Comparison of ENCODE assay signal across 27 cellular contexts in the genomic region with DNA sequence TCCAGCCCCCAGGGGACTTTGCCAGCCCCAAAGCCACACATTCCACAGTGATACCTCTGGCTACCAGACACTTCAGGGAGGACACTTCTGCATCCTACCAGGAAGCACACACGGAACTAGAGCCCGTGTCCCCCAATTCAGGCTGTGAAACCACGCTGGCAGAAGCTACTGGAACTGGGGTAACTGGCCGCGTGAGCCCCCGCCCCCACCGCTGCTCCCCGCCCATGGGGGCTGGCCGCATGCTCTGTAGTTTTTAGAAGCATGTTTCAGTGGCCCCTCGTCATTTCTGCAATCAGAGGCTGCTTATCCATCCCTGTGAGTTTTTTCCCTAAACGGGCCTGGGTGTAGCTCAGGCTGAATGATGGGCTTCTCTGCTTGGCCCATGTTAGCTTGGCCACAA.
DNase-seq lines count a peak whose midpoint lies in the region; ATAC-seq and TF ChIP-seq lines count a peak whose summit lies in the region.
"Had no signal": no experiment of that assay in that cellular context is flagged by ENCODE, and none has a peak within 500 bp of the region (broad histone marks: within the 10 kb centered on the region; RNA-seq: fewer than 3 reads in every experiment).

No MANE protein-coding gene starts in this region.

- no peaks in the 10 kb centered on the region for H3K4me1 ChIP-seq in RWPE2 (ENCODE audit: insufficient read depth, poor library complexity, severe bottlenecking)
- H3K4me1 ChIP-seq: A549, BE2C, BLaER1, Caco-2 had no signal

- no peak overlapping the region for H3K4me3 ChIP-seq in RWPE2 (ENCODE audit: severe bottlenecking)
- H3K4me3 ChIP-seq: A549; BLaER1; BLaER1 treated with 17β-estradiol and CSF1 and Interleukin-3, amounts not matched to agents 10 nM and 100 nM had no signal

- no peaks in the 10 kb centered on the region for H3K9me3 ChIP-seq in RWPE2 (ENCODE audit: severe bottlenecking)
- H3K9me3 ChIP-seq: A549; BE2C; BLaER1; BLaER1 treated with 17β-estradiol and CSF1 and Interleukin-3, amounts not matched to agents 10 nM and 100 nM; Caco-2 had no signal

- H3K36me3 ChIP-seq in RWPE2 (ENCODE audit: low read depth) = no peaks in the 10 kb centered on the region
- H3K36me3 ChIP-seq: BLaER1 treated with 17β-estradiol and CSF1 and Interleukin-3, amounts not matched to agents 10 nM and 100 nM had no signal

- no peak for ATAC-seq in RWPE2 (ENCODE audit: low read depth)
- ATAC-seq: A549; CD8-positive, alpha-beta T cell had no signal

- H3K27me3 ChIP-seq in RWPE2 (ENCODE audit: insufficient read depth, poor library complexity, severe bottlenecking) = no peaks in the 10 kb centered on the region
- H3K27me3 ChIP-seq: BE2C; BLaER1; BLaER1 treated with 17β-estradiol and CSF1 and Interleukin-3, amounts not matched to agents 10 nM and 100 nM had no signal

- DNase-seq in RWPE2 (ENCODE audit: low spot score) (peak; percentile 64), RKO (ENCODE audit: low spot score) (no peak)
- DNase-seq: 8988T; ACHN; AML-193; BE2C; C1 segment of cervical spinal cord; Caco-2; Calu3; CD4-positive, alpha-beta memory T cell; CD4-positive, alpha-beta T cell; CD4-positive, CD25-positive, alpha-beta regulatory T cell; CD8-positive, alpha-beta memory T cell; CD8-positive, alpha-beta T cell; COR-L47; DMS 273 treated with DMSO at 0.1 percent for 48 hours; DMS153; DMS53; DMS79; DMS79 treated with DMSO at 0.1 percent for 48 hours; DND-41; EL had no signal

- TF ChIP-seq CTCF in RWPE2 (IDR thresholded peaks at IDR 0.05; ENCODE audit: poor library complexity, severe bottlenecking) = no peak

- no peak overlapping the region for H3K27ac ChIP-seq in RWPE2 (ENCODE audit: poor library complexity, severe bottlenecking)
- H3K27ac ChIP-seq: 22Rv1; A549; BLaER1; BLaER1 treated with 17β-estradiol and CSF1 and Interleukin-3, amounts not matched to agents 10 nM and 100 nM; C4-2B had no signal
